Comparison of ENCODE assay signal across 1 cellular context in the genomic region with DNA sequence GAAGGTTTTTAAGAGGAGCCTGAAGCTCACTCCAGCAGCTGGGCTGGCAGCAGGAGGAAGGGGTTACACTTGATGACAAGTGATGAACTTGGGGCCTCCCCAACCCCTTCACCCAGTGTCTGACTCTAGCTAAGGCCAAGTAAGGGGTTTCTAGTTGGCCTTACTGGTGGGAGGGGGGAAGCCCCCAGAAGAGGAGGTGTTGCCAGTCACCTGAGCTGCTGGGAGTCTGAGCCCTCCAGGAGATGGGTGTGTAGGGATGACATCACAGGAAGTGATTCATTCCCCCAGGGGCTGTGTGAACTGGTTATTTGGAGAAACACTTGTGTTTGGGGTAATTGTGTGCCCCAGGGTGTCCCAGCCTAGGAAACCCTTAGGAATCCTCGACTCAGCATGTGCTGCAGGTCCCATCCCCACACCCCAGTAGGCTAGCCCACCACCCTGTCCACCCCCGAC.
A peak's percentile ranks its signal among the peaks of the same experiment; 100 is the strongest.
TF ChIP-seq lines count a peak whose summit lies in the region.

No MANE protein-coding gene starts in this region.

TF ChIP-seq in HEK293, 187 proteins besides CTCF, POLR2A, EP300 and RAD21 (continued from another document):
- TF ChIP-seq ZNF138 (tag by site-specific recombination; IDR thresholded peaks at IDR 0.05; ENCODE audit: borderline replicate concordance) (no peak), ZNF335 (tag by site-specific recombination; conservative IDR thresholded peaks at IDR 0.05) (no peak), ZFP41 (tag by site-specific recombination; IDR thresholded peaks at IDR 0.05; ENCODE audit: borderline replicate concordance) (no peak), GLIS1 (tag by site-specific recombination; IDR thresholded peaks at IDR 0.05) (peak; percentile 93), HOXD13 (CRISPR knock-in tag; IDR thresholded peaks at IDR 0.05; ENCODE audit: borderline replicate concordance) (no peak), ZNF211 (tag by site-specific recombination; IDR thresholded peaks at IDR 0.05; ENCODE audit: low read depth) (no peak), MYNN (tag by site-specific recombination; IDR thresholded peaks at IDR 0.05; ENCODE audit: borderline replicate concordance) (no peak), ZNF621 (tag by site-specific recombination; IDR thresholded peaks at IDR 0.05) (no peak)
- TF ChIP-seq, protein P1, sequence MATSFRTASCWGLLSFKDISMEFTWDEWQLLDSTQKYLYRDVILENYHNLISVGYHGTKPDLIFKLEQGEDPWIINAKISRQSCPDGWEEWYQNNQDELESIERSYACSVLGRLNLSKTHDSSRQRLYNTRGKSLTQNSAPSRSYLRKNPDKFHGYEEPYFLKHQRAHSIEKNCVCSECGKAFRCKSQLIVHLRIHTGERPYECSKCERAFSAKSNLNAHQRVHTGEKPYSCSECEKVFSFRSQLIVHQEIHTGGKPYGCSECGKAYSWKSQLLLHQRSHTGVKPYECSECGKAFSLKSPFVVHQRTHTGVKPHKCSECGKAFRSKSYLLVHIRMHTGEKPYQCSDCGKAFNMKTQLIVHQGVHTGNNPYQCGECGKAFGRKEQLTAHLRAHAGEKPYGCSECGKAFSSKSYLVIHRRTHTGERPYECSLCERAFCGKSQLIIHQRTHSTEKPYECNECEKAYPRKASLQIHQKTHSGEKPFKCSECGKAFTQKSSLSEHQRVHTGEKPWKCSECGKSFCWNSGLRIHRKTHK (tag by site-specific recombination; IDR thresholded peaks at IDR 0.05) = no peak
